1 cellular context compared by ENCODE assay signal in genomic region chr2:21438949-21439348, GRCh38.
TF ChIP-seq lines count a peak whose summit lies in the region.

No MANE protein-coding gene starts in this region.

TF ChIP-seq in GM12878, 131 proteins besides CTCF, POLR2A, EP300 and RAD21 (continued from another document):
- TF ChIP-seq, protein P1, sequence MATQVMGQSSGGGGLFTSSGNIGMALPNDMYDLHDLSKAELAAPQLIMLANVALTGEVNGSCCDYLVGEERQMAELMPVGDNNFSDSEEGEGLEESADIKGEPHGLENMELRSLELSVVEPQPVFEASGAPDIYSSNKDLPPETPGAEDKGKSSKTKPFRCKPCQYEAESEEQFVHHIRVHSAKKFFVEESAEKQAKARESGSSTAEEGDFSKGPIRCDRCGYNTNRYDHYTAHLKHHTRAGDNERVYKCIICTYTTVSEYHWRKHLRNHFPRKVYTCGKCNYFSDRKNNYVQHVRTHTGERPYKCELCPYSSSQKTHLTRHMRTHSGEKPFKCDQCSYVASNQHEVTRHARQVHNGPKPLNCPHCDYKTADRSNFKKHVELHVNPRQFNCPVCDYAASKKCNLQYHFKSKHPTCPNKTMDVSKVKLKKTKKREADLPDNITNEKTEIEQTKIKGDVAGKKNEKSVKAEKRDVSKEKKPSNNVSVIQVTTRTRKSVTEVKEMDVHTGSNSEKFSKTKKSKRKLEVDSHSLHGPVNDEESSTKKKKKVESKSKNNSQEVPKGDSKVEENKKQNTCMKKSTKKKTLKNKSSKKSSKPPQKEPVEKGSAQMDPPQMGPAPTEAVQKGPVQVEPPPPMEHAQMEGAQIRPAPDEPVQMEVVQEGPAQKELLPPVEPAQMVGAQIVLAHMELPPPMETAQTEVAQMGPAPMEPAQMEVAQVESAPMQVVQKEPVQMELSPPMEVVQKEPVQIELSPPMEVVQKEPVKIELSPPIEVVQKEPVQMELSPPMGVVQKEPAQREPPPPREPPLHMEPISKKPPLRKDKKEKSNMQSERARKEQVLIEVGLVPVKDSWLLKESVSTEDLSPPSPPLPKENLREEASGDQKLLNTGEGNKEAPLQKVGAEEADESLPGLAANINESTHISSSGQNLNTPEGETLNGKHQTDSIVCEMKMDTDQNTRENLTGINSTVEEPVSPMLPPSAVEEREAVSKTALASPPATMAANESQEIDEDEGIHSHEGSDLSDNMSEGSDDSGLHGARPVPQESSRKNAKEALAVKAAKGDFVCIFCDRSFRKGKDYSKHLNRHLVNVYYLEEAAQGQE (IDR thresholded peaks at IDR 0.05; ENCODE audit: low read depth, low read length) = no peak
- TF ChIP-seq HSF1 (IDR thresholded peaks at IDR 0.05; ENCODE audit: low read depth, low read length) (no peak), EED (IDR thresholded peaks at IDR 0.05; ENCODE audit: low read depth) (no peak), SMAD5 (IDR thresholded peaks at IDR 0.05; ENCODE audit: low read depth) (no peak), GABPA (IDR thresholded peaks at IDR 0.05; ENCODE audit: low read depth) (no peak)
- TF ChIP-seq, protein P2, sequence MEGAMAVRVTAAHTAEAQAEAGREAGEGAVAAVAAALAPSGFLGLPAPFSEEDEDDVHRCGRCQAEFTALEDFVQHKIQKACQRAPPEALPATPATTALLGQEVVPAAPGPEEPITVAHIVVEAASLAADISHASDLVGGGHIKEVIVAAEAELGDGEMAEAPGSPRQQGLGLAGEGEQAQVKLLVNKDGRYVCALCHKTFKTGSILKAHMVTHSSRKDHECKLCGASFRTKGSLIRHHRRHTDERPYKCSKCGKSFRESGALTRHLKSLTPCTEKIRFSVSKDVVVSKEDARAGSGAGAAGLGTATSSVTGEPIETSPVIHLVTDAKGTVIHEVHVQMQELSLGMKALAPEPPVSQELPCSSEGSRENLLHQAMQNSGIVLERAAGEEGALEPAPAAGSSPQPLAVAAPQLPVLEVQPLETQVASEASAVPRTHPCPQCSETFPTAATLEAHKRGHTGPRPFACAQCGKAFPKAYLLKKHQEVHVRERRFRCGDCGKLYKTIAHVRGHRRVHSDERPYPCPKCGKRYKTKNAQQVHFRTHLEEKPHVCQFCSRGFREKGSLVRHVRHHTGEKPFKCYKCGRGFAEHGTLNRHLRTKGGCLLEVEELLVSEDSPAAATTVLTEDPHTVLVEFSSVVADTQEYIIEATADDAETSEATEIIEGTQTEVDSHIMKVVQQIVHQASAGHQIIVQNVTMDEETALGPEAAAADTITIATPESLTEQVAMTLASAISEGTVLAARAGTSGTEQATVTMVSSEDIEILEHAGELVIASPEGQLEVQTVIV (IDR thresholded peaks at IDR 0.05; ENCODE audit: borderline replicate concordance, partially characterized antibody) = no peak
